ENCODE assay signal across 28 cellular contexts in genomic region chr11:82937554-82937953, GRCh38.
"Had no signal": no experiment of that assay in that cellular context is flagged by ENCODE, and none has a peak within 500 bp of the region (broad histone marks: within the 10 kb centered on the region; RNA-seq: fewer than 3 reads in every experiment).

No MANE protein-coding gene starts in this region.

- H3K27me3 Mint-ChIP-seq: naive B cell; naive thymus-derived CD8-positive, alpha-beta T cell; progenitor cell of endocrine pancreas; stimulated activated naive B cell treated with anti-CD40 and anti-IgM and Interleukin-4, amounts not matched to agents 10 μg/mL and 1 μg/mL and 100 μg/mL, for 72 hours; stimulated activated naive CD8-positive, alpha-beta T cell treated with anti-CD3 and anti-CD28 coated beads, Interleukin-15, Interleukin-2, amounts not matched to agents 100 ng/mL and 50 ng/mL, for 24 hours had no signal

- FAIRE-seq: small intestine, urothelium cell line had no signal

- ATAC-seq: naive thymus-derived CD8-positive, alpha-beta T cell; psoas muscle; right cardiac atrium; sciatic nerve; stimulated activated effector memory CD8-positive, alpha-beta T cell treated with anti-CD3 and anti-CD28 coated beads, Interleukin-12 subunit alpha, Interleukin-12 subunit beta, amount 100 ng/mL, for 72 hours; stimulated activated naive B cell treated with anti-CD40 and anti-IgM and Interleukin-4, amounts not matched to agents 10 μg/mL and 1 μg/mL and 100 μg/mL, for 72 hours had no signal

- DNase-seq: naive B cell; naive thymus-derived CD8-positive, alpha-beta T cell; occipital lobe; ovary; posterior cingulate gyrus; psoas muscle; right cardiac atrium; small intestine; stimulated activated CD4-positive, alpha-beta T cell treated with anti-CD3 and anti-CD28 coated beads, Interleukin-15, amount 100 ng/mL, for 24 hours; stimulated activated CD4-positive, alpha-beta T cell treated with anti-CD3 and anti-CD28 coated beads, Interleukin-2, amount 100 ng/mL, for 24 hours; stimulated activated CD4-positive, alpha-beta T cell treated with anti-CD3 and anti-CD28 coated beads, Interleukin-2, amount 100 ng/mL, for 48 hours; stimulated activated CD4-positive, alpha-beta T cell treated with anti-CD3 and anti-CD28 coated beads, Interleukin-4, amount 100 ng/mL, for 24 hours; stimulated activated naive B cell treated with anti-CD40 and anti-IgM and Interleukin-4, amounts not matched to agents 10 μg/mL and 1 μg/mL and 100 μg/mL, for 72 hours; stimulated activated naive CD4-positive, alpha-beta T cell treated with Interleukin-2 at 50 U/mL for 16 hours; stomach; thyroid gland; trophoblast cell; upper lobe of left lung had no signal

- H3K4me1 Mint-ChIP-seq: nephron; neural progenitor cell; stimulated activated effector memory CD8-positive, alpha-beta T cell treated with anti-CD3 and anti-CD28 coated beads, Interleukin-12 subunit alpha, Interleukin-12 subunit beta, amount 100 ng/mL, for 72 hours had no signal

- H3K79me2 ChIP-seq: parathyroid adenoma had no signal

- H3K4me3 Mint-ChIP-seq: naive B cell; naive thymus-derived CD8-positive, alpha-beta T cell; nephron; neural progenitor cell; stimulated activated effector memory CD8-positive, alpha-beta T cell treated with anti-CD3 and anti-CD28 coated beads, Interleukin-12 subunit alpha, Interleukin-12 subunit beta, amount 100 ng/mL, for 72 hours; stimulated activated naive B cell treated with anti-CD40 and anti-IgM and Interleukin-4, amounts not matched to agents 10 μg/mL and 1 μg/mL and 100 μg/mL, for 72 hours; stimulated activated naive CD8-positive, alpha-beta T cell treated with anti-CD3 and anti-CD28 coated beads, Interleukin-15, Interleukin-2, amounts not matched to agents 100 ng/mL and 50 ng/mL, for 24 hours had no signal

- H3K27me3 ChIP-seq: neural progenitor cell, ovary, stomach, thyroid gland, tibial nerve, upper lobe of left lung had no signal

- H3K9me3 Mint-ChIP-seq: neural progenitor cell; stimulated activated effector memory CD8-positive, alpha-beta T cell treated with anti-CD3 and anti-CD28 coated beads, Interleukin-12 subunit alpha, Interleukin-12 subunit beta, amount 100 ng/mL, for 72 hours had no signal

- H3K9ac ChIP-seq: neural progenitor cell, parathyroid adenoma had no signal

- H3K27ac ChIP-seq: neural progenitor cell, ovary, parathyroid adenoma, psoas muscle, stomach, thoracic aorta, thyroid gland, tibial nerve, upper lobe of left lung had no signal

- H3K36me3 ChIP-seq: neural progenitor cell, ovary, stomach, thoracic aorta, thyroid gland, tibial nerve, upper lobe of left lung had no signal

- H3K4me2 ChIP-seq: neural progenitor cell had no signal

- H2AFZ ChIP-seq: neural progenitor cell, parathyroid adenoma had no signal

- H3K4me3 ChIP-seq: neural progenitor cell, ovary, psoas muscle, stomach, thoracic aorta, thyroid gland, tibial nerve, upper lobe of left lung had no signal

- H3K27ac Mint-ChIP-seq: nephron; neural progenitor cell; progenitor cell of endocrine pancreas; stimulated activated effector memory CD8-positive, alpha-beta T cell treated with anti-CD3 and anti-CD28 coated beads, Interleukin-12 subunit alpha, Interleukin-12 subunit beta, amount 100 ng/mL, for 72 hours; stimulated activated naive B cell treated with anti-CD40 and anti-IgM and Interleukin-4, amounts not matched to agents 10 μg/mL and 1 μg/mL and 100 μg/mL, for 72 hours; stimulated activated naive CD8-positive, alpha-beta T cell treated with anti-CD3 and anti-CD28 coated beads, Interleukin-15, Interleukin-2, amounts not matched to agents 100 ng/mL and 50 ng/mL, for 24 hours had no signal

- H3K36me3 Mint-ChIP-seq: stimulated activated effector memory CD8-positive, alpha-beta T cell treated with anti-CD3 and anti-CD28 coated beads, Interleukin-12 subunit alpha, Interleukin-12 subunit beta, amount 100 ng/mL, for 72 hours had no signal

- H3K4me1 ChIP-seq: neural progenitor cell, parathyroid adenoma, psoas muscle, stomach, thyroid gland, tibial nerve, upper lobe of left lung had no signal

- H3K9me3 ChIP-seq: ovary, psoas muscle, stomach, thoracic aorta, thyroid gland, tibial nerve, upper lobe of left lung had no signal
